In the genomic region with DNA sequence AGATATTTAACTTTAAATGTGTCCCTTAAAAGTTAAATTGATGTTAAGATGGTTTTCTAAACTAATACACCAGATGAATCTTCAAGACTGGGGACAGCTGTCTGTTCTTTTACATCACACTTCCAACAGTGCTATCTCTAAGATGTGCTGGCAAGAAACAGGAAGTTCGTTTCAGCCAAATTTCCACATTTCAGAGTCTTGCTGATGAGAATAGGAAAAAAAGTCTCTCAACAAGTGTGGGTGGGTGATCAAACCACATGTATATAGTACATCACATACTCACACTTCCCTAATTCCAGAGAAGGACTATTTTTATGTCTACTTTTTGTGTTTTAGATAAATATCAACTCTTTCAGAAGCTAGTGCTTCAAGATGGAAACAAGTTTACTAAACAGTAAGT, we compare ENCODE assay signal across 28 cellular contexts.
DNase-seq lines count a peak whose midpoint lies in the region; ATAC-seq and TF ChIP-seq lines count a peak whose summit lies in the region.
"Had no signal": no experiment of that assay in that cellular context is flagged by ENCODE, and none has a peak within 500 bp of the region (broad histone marks: within the 10 kb centered on the region; RNA-seq: fewer than 3 reads in every experiment).

No MANE protein-coding gene starts in this region.

- no peak overlapping the region for H3K4me3 Mint-ChIP-seq in activated CD4-positive, alpha-beta T cell treated with anti-CD3 and anti-CD28 coated beads, Interleukin-2, amount 10 ng/mL, durations not matched to agents 24 days and 14 days
- H3K4me3 Mint-ChIP-seq: activated CD4-positive, alpha-beta memory T cell treated with anti-CD3 and anti-CD28 coated beads for 36 hours; activated naive CD8-positive, alpha-beta T cell treated with anti-CD3 and anti-CD28 coated beads for 36 hours; naive B cell; type B pancreatic cell had no signal

- H3K9me3 ChIP-seq in SK-N-MC (ENCODE audit: low read depth, low read length) = no peaks in the 10 kb centered on the region
- H3K9me3 ChIP-seq: A549, Caco-2, HAP-1, SJCRH30 had no signal

- no peak overlapping the region for H3K27ac Mint-ChIP-seq in activated CD4-positive, alpha-beta T cell treated with anti-CD3 and anti-CD28 coated beads, Interleukin-2, amount 10 ng/mL, durations not matched to agents 24 days and 14 days
- H3K27ac Mint-ChIP-seq: activated CD4-positive, alpha-beta memory T cell treated with anti-CD3 and anti-CD28 coated beads for 36 hours; activated naive CD8-positive, alpha-beta T cell treated with anti-CD3 and anti-CD28 coated beads for 36 hours; activated T-helper 2 cell treated with anti-CD3 and anti-CD28 coated beads, Interferon-gamma antibody, Interleukin-2, Interleukin-4, amounts not matched to agents 10 μg/mL and 5 μg/mL and 100 μg/mL, durations not matched to agents 14 hours and 24 hours and 36 hours; naive B cell; type B pancreatic cell had no signal

- H3K4me3 ChIP-seq in SK-N-MC (no peak overlapping the region), fibroblast of pulmonary artery (replicated peaks; ENCODE audit: low read depth, low read length) (no peak overlapping the region)
- H3K4me3 ChIP-seq: A549, GM12878, HAP-1, SJCRH30 had no signal

- no peak for TF ChIP-seq CTCF in fibroblast of pulmonary artery (IDR thresholded peaks at IDR 0.05; ENCODE audit: low read length, missing control alignments)

- no peaks in the 10 kb centered on the region for H3K36me3 Mint-ChIP-seq in activated CD4-positive, alpha-beta T cell treated with anti-CD3 and anti-CD28 coated beads, Interleukin-2, amount 10 ng/mL, durations not matched to agents 24 days and 14 days (ENCODE audit: low read depth)
- H3K36me3 Mint-ChIP-seq: activated CD4-positive, alpha-beta memory T cell treated with anti-CD3 and anti-CD28 coated beads for 36 hours; activated naive CD8-positive, alpha-beta T cell treated with anti-CD3 and anti-CD28 coated beads for 36 hours; naive B cell; type B pancreatic cell had no signal

- intact Hi-C loops in activated CD4-positive, alpha-beta T cell treated with anti-CD3 and anti-CD28 coated beads, Interleukin-2, amount 10 ng/mL, durations not matched to agents 24 days and 14 days (cut with micrococcal nuclease) = no loop called here

- H3K27ac ChIP-seq in SK-N-MC = peak overlapping the region; percentile 72
- H3K27ac ChIP-seq: A549, epithelial cell of prostate, SJCRH30 had no signal

- peak; percentile 43 to 57 for DNase-seq in AML-193 (lab: John Stamatoyannopoulos, UW)
- DNase-seq in Kasumi-1 (lab: John Stamatoyannopoulos, UW) = peak; percentile 98
- DNase-seq in SK-N-MC (ENCODE audit: low read depth, low spot score) = no peak
- DNase-seq in fibroblast of pulmonary artery (ENCODE audit: low read depth) = peak; percentile 38
- no peak for DNase-seq in activated naive CD4-positive, alpha-beta T cell (lab: John Stamatoyannopoulos, UW)
- DNase-seq in ureter (ENCODE audit: low spot score) = no peak
- DNase-seq in activated CD4-positive, alpha-beta T cell treated with anti-CD3 and anti-CD28 coated beads, Interleukin-2, amount 10 ng/mL, durations not matched to agents 24 days and 14 days = no peak
- DNase-seq: activated CD4-positive, alpha-beta memory T cell treated with anti-CD3 and anti-CD28 coated beads for 36 hours; activated CD4-positive, CD25-positive, alpha-beta regulatory T cell; activated naive CD8-positive, alpha-beta T cell treated with anti-CD3 and anti-CD28 coated beads for 36 hours; Caco-2; DMS79 treated with DMSO at 0.1 percent for 48 hours; effector CD4-positive, alpha-beta T cell; naive B cell; NCI-H1436; NCI-H2107; NCI-H446; NCI-H82; SJCRH30; stimulated activated CD8-positive, alpha-beta memory T cell treated with anti-CD3 and anti-CD28 coated beads, Interleukin-4, amount 100 ng/mL, for 48 hours had no signal

- no peaks in the 10 kb centered on the region for H3K4me1 Mint-ChIP-seq in activated CD4-positive, alpha-beta T cell treated with anti-CD3 and anti-CD28 coated beads, Interleukin-2, amount 10 ng/mL, durations not matched to agents 24 days and 14 days
- H3K4me1 Mint-ChIP-seq: activated naive CD8-positive, alpha-beta T cell treated with anti-CD3 and anti-CD28 coated beads for 36 hours; naive B cell had no signal

- H3K9ac ChIP-seq in SK-N-MC (ENCODE audit: insufficient read length) = no peak overlapping the region

- H3K36me3 ChIP-seq in SK-N-MC (ENCODE audit: insufficient read depth, low read length) = no peaks in the 10 kb centered on the region
- H3K36me3 ChIP-seq: HAP-1, SJCRH30 had no signal

- H3K9me3 Mint-ChIP-seq in activated CD4-positive, alpha-beta T cell treated with anti-CD3 and anti-CD28 coated beads, Interleukin-2, amount 10 ng/mL, durations not matched to agents 24 days and 14 days = no peaks in the 10 kb centered on the region
- H3K9me3 Mint-ChIP-seq: activated CD4-positive, alpha-beta memory T cell treated with anti-CD3 and anti-CD28 coated beads for 36 hours; activated naive CD8-positive, alpha-beta T cell treated with anti-CD3 and anti-CD28 coated beads for 36 hours; activated T-helper 2 cell treated with anti-CD3 and anti-CD28 coated beads, Interferon-gamma antibody, Interleukin-2, Interleukin-4, amounts not matched to agents 10 μg/mL and 5 μg/mL and 100 μg/mL, durations not matched to agents 14 hours and 24 hours and 36 hours; naive B cell had no signal

- ATAC-seq in HG03457 (IDR thresholded peaks at IDR 0.05; ENCODE audit: unreplicated experiment) = no peak
- ATAC-seq: A549, GM12878, left lobe of liver had no signal

- H3K27me3 Mint-ChIP-seq in activated CD4-positive, alpha-beta T cell treated with anti-CD3 and anti-CD28 coated beads, Interleukin-2, amount 10 ng/mL, durations not matched to agents 24 days and 14 days = no peaks in the 10 kb centered on the region
- H3K27me3 Mint-ChIP-seq: activated CD4-positive, alpha-beta memory T cell treated with anti-CD3 and anti-CD28 coated beads for 36 hours; activated naive CD8-positive, alpha-beta T cell treated with anti-CD3 and anti-CD28 coated beads for 36 hours; naive B cell; type B pancreatic cell had no signal

Comparison
In these comparisons a context has a peak if more than half of its experiments do, and no peak if none do; other contexts are left out.
1. DNase-seq: peak in AML-193 (2 of 2), Kasumi-1 (2 of 2) and fibroblast of pulmonary artery (single experiment); none in SK-N-MC (single experiment), activated naive CD4-positive, alpha-beta T cell (0 of 4), ureter (single experiment) and activated CD4-positive, alpha-beta T cell treated with anti-CD3 and anti-CD28 coated beads, Interleukin-2, amount 10 ng/mL, durations not matched to agents 24 days and 14 days (single experiment).